Comparison of ENCODE assay signal across 9 cellular contexts in genomic region chr16:89167425-89167941, GRCh38. TPM values are rescaled to one million over a fixed set of nuclear protein-coding genes. Genes with fewer than 3 reads are reported as not detected.
DNase-seq lines count a peak whose midpoint lies in the region; ATAC-seq and TF ChIP-seq lines count a peak whose summit lies in the region.
"Had no signal": no experiment of that assay in that cellular context is flagged by ENCODE, and none has a peak within 500 bp of the region (broad histone marks: within the 10 kb centered on the region; RNA-seq: fewer than 3 reads in every experiment).

No MANE protein-coding gene starts in this region.

- H3K4me3 ChIP-seq in IMR-90 (ENCODE audit: insufficient read depth, low read depth, low read length), result no peak overlapping the region
- no peak overlapping the region for H3K4me3 ChIP-seq in fibroblast of villous mesenchyme (ENCODE audit: low read depth, low read length)
- H3K4me3 ChIP-seq in neutrophil (ENCODE audit: low read depth in 1 of 2, low read length in 1 of 2), result no peak overlapping the region

- H2BK5ac ChIP-seq in IMR-90 (ENCODE audit: low read depth, low read length, poor library complexity, severe bottlenecking), result no peak overlapping the region

- no peak overlapping the region for H3K14ac ChIP-seq in IMR-90 (replicated peaks; ENCODE audit: low read depth, low read length)

- H3K4me1 Mint-ChIP-seq in Calu3 (ENCODE audit: low read depth, unreplicated experiment), result peaks cover 10% of the 10 kb centered on the region
- peaks cover 6% of the 10 kb centered on the region for H3K4me1 Mint-ChIP-seq in activated T-helper 1 cell treated with anti-CD3 and anti-CD28 coated beads, Interleukin-12 subunit alpha, Interleukin-12 subunit beta, Interleukin-2, Interleukin-4 antibody, amounts not matched to agents 30 ng/mL and 10 ng/mL and 1 ng/mL, durations not matched to agents 14 hours and 24 hours and 36 hours (ENCODE audit: low read depth)

- H3K27me3 ChIP-seq in IMR-90 (ENCODE audit: control insufficient read depth, insufficient read depth, low read length) (peaks cover 26% of the 10 kb centered on the region), neutrophil (peaks cover 41% of the 10 kb centered on the region)

- no peaks in the 10 kb centered on the region for H3K79me1 ChIP-seq in IMR-90 (ENCODE audit: low read depth in 1 of 2, low read length in 2 of 2)

- TF ChIP-seq CTCF in Calu3 (IDR thresholded peaks at IDR 0.05; ENCODE audit: unreplicated experiment), result peak; percentile 95
- TF ChIP-seq CTCF in IMR-90 (conservative IDR thresholded peaks at IDR 0.05; ENCODE audit: low read depth, low read length), result peak; percentile 90
- peak; percentile 82 for TF ChIP-seq CTCF in fibroblast of villous mesenchyme (IDR thresholded peaks at IDR 0.05; ENCODE audit: insufficient read depth, low read depth, low read length)
- TF ChIP-seq CTCF in neutrophil (IDR thresholded peaks at IDR 0.05), result peak; percentile 84

- TF ChIP-seq POLR2A in IMR-90 (IDR thresholded peaks at IDR 0.05; ENCODE audit: low read depth, low read length), result no peak

- H2BK15ac ChIP-seq in IMR-90 (ENCODE audit: low read depth, low read length), result no peak overlapping the region

- CTCF ChIA-PET in Calu3 (lab: Charles Lee), result interaction anchor here (0.5 to 1.8 kb wide), 8 partner anchors 49 to 607 kb away, joined by 3 to 11 read pairs (median 4); partner anchors contain the start of genes APRT, GALNS and TRAPPC2L
- CTCF ChIA-PET in IMR-90 (lab: Yijun Ruan, JAX), result interaction anchor here (0.6 to 1.0 kb wide), 2 partner anchors 12 to 416 kb away, joined by 3 read pairs; no protein-coding TSS in a partner anchor

- no peaks in the 10 kb centered on the region for H4K20me1 ChIP-seq in IMR-90 (ENCODE audit: insufficient read depth, low read length)

- H3K9me3 Mint-ChIP-seq in Calu3 (ENCODE audit: low read depth, unreplicated experiment), result no peaks in the 10 kb centered on the region
- no peaks in the 10 kb centered on the region for H3K9me3 Mint-ChIP-seq in activated T-helper 1 cell treated with anti-CD3 and anti-CD28 coated beads, Interleukin-12 subunit alpha, Interleukin-12 subunit beta, Interleukin-2, Interleukin-4 antibody, amounts not matched to agents 30 ng/mL and 10 ng/mL and 1 ng/mL, durations not matched to agents 14 hours and 24 hours and 36 hours

- POLR2A ChIA-PET in IMR-90 (lab: Charles Lee; ENCODE audit: unreplicated experiment), result no interaction called here

- H4K8ac ChIP-seq in IMR-90 (ENCODE audit: low read depth in 2 of 2, low read length in 2 of 2), result peak overlapping the region in 1 of 2 experiments; percentile 19; a peak in 1 of 4 replicates

- no peak overlapping the region for H4K91ac ChIP-seq in IMR-90 (ENCODE audit: insufficient read depth, low read depth, low read length)

- H2BK20ac ChIP-seq in IMR-90 (ENCODE audit: low read depth, low read length), result no peak overlapping the region

- intact Hi-C loops in Calu3 (cut with micrococcal nuclease; ENCODE audit: unreplicated experiment) (no loop called here), IMR-90 (cut with micrococcal nuclease) (loop anchor here (1.0 to 2.0 kb wide), 3 partner anchors 349 to 430 kb away; no protein-coding TSS in a partner anchor)
- intact Hi-C loops in activated T-helper 1 cell treated with anti-CD3 and anti-CD28 coated beads, Interleukin-12 subunit alpha, Interleukin-12 subunit beta, Interleukin-2, Interleukin-4 antibody, amounts not matched to agents 30 ng/mL and 10 ng/mL and 1 ng/mL, durations not matched to agents 14 hours and 24 hours and 36 hours (cut with micrococcal nuclease), result loop anchor here (1.0 to 2.0 kb wide), 5 partner anchors 225 to 430 kb away; partner anchors contain the start of gene TRAPPC2L

- H4K5ac ChIP-seq in IMR-90 (ENCODE audit: low read depth, low read length), result peak overlapping the region; percentile 49; the same call in 1 of the 2 replicates

- peak overlapping the region; percentile 22; the same call in 1 of the 2 replicates for H3K4ac ChIP-seq in IMR-90 (ENCODE audit: low read depth, low read length)

- H3K23ac ChIP-seq in IMR-90 (ENCODE audit: low read depth, low read length), result no peak overlapping the region

- no peak overlapping the region; the same call in 1 of the 2 replicates for H2BK120ac ChIP-seq in IMR-90 (ENCODE audit: low read depth, low read length)

- H3K4me1 ChIP-seq in IMR-90 (ENCODE audit: control insufficient read depth, insufficient read depth, low read length) (peaks cover 5% of the 10 kb centered on the region; the same call in 1 of the 2 replicates), neutrophil (ENCODE audit: control insufficient read depth in 1 of 2, insufficient read depth in 1 of 2, low read depth in 1 of 2, low read length in 1 of 2) (peaks cover 9 to 23% of the 10 kb centered on the region in 2 experiments)

- peaks cover 60% of the 10 kb centered on the region for H3K27me3 Mint-ChIP-seq in Calu3 (ENCODE audit: unreplicated experiment)
- no peaks in the 10 kb centered on the region for H3K27me3 Mint-ChIP-seq in activated T-helper 1 cell treated with anti-CD3 and anti-CD28 coated beads, Interleukin-12 subunit alpha, Interleukin-12 subunit beta, Interleukin-2, Interleukin-4 antibody, amounts not matched to agents 30 ng/mL and 10 ng/mL and 1 ng/mL, durations not matched to agents 14 hours and 24 hours and 36 hours (ENCODE audit: insufficient read depth)
- H3K27me3 Mint-ChIP-seq: activated naive CD8-positive, alpha-beta T cell had no signal

- peak; percentile 94 for TF ChIP-seq RAD21 in IMR-90 (IDR thresholded peaks at IDR 0.05; ENCODE audit: low read length)

- H3K27ac ChIP-seq in IMR-90 (ENCODE audit: insufficient read depth, low read length), result no peak overlapping the region
- H3K27ac ChIP-seq in neutrophil, result no peak overlapping the region
- H3K27ac ChIP-seq in substantia nigra (ENCODE audit: low read depth, low read length, poor library complexity, severe bottlenecking), result no peak overlapping the region

- ATAC-seq in IMR-90 (ENCODE audit: low read depth) (peak; percentile 80), GM19023 (IDR thresholded peaks at IDR 0.05; ENCODE audit: unreplicated experiment) (no peak)

- peaks cover 13% of the 10 kb centered on the region for H3K36me3 Mint-ChIP-seq in Calu3 (ENCODE audit: insufficient read depth, unreplicated experiment)
- H3K36me3 Mint-ChIP-seq in activated T-helper 1 cell treated with anti-CD3 and anti-CD28 coated beads, Interleukin-12 subunit alpha, Interleukin-12 subunit beta, Interleukin-2, Interleukin-4 antibody, amounts not matched to agents 30 ng/mL and 10 ng/mL and 1 ng/mL, durations not matched to agents 14 hours and 24 hours and 36 hours (ENCODE audit: low read depth), result no peaks in the 10 kb centered on the region
- H3K36me3 Mint-ChIP-seq: activated naive CD8-positive, alpha-beta T cell had no signal

- 0% methylated on average over 6 of the region's 18 CpGs; no CpG with 5 or more reads in 1 of the 2 experiments for WGBS in IMR-90 (ENCODE audit: extremely low coverage in 2 of 2, insufficient read length in 1 of 2), 2 experiments

- in situ Hi-C loops in IMR-90 (cut with MboI; ENCODE audit: low sequenced_read_pairs), result loop anchor here (10.0 kb wide), 1 partner anchor 423 kb away; no protein-coding TSS in a partner anchor

- no peaks in the 10 kb centered on the region for H3K9me1 ChIP-seq in IMR-90 (ENCODE audit: insufficient read depth, low read length)

- no peak overlapping the region for H2AK5ac ChIP-seq in IMR-90 (ENCODE audit: low read depth, low read length)

- H3K9ac ChIP-seq in IMR-90 (ENCODE audit: low read depth, low read length), result no peak overlapping the region

- dilution Hi-C loops in IMR-90 (cut with HindIII; ENCODE audit: low sequenced_read_pairs, unreplicated experiment), result no loop called here

- no peak overlapping the region for H3K27ac Mint-ChIP-seq in Calu3 (ENCODE audit: unreplicated experiment)
- no peak overlapping the region for H3K27ac Mint-ChIP-seq in activated T-helper 1 cell treated with anti-CD3 and anti-CD28 coated beads, Interleukin-12 subunit alpha, Interleukin-12 subunit beta, Interleukin-2, Interleukin-4 antibody, amounts not matched to agents 30 ng/mL and 10 ng/mL and 1 ng/mL, durations not matched to agents 14 hours and 24 hours and 36 hours
- H3K27ac Mint-ChIP-seq: activated naive CD8-positive, alpha-beta T cell had no signal

- no peak overlapping the region; the same call in 1 of the 2 replicates for H3K18ac ChIP-seq in IMR-90 (ENCODE audit: low read depth, low read length)

- H3K4me2 ChIP-seq in IMR-90 (ENCODE audit: low read depth, low read length), result peak overlapping the region; percentile 57; the same call in 1 of the 2 replicates

- BruUV-seq in Calu3 (replicated peaks; lab: Mats Ljungman, UMichigan) (no TSS peak), IMR-90 (replicated peaks; lab: Mats Ljungman, UMichigan) (no TSS peak)

- no peak overlapping the region for H3K4me3 Mint-ChIP-seq in Calu3 (ENCODE audit: low read depth, unreplicated experiment)
- H3K4me3 Mint-ChIP-seq in activated T-helper 1 cell treated with anti-CD3 and anti-CD28 coated beads, Interleukin-12 subunit alpha, Interleukin-12 subunit beta, Interleukin-2, Interleukin-4 antibody, amounts not matched to agents 30 ng/mL and 10 ng/mL and 1 ng/mL, durations not matched to agents 14 hours and 24 hours and 36 hours, result no peak overlapping the region
- H3K4me3 Mint-ChIP-seq: activated naive CD8-positive, alpha-beta T cell had no signal

- peak overlapping the region; percentile 90 for H2AK9ac ChIP-seq in IMR-90 (replicated peaks; ENCODE audit: low read depth, low read length, poor library complexity)

- H3K56ac ChIP-seq in IMR-90 (ENCODE audit: extremely low read depth, insufficient read depth, low read length), result no peak overlapping the region

- H3K36me3 ChIP-seq in IMR-90 (ENCODE audit: control insufficient read depth, insufficient read depth, low read length) (no peaks in the 10 kb centered on the region), neutrophil (no peaks in the 10 kb centered on the region)

- peak overlapping the region; percentile 88 for H2AFZ ChIP-seq in IMR-90 (replicated peaks; ENCODE audit: low read length, poor library complexity)

- H3K9me3 ChIP-seq in IMR-90 (ENCODE audit: control insufficient read depth, insufficient read depth, low read length) (no peaks in the 10 kb centered on the region), neutrophil (no peaks in the 10 kb centered on the region)

- DNase-seq in Calu3 (peak; percentile 97), IMR-90 (peak; percentile 59), RPMI7951 (ENCODE audit: low read depth) (peak; percentile 69), fibroblast of villous mesenchyme (ENCODE audit: low read depth) (peak; percentile 71), substantia nigra (lab: John Stamatoyannopoulos, UW) (peak in 45 of 49 donors; percentile 14 to 90 (median 63))
- DNase-seq in activated T-helper 1 cell treated with anti-CD3 and anti-CD28 coated beads, Interleukin-12 subunit alpha, Interleukin-12 subunit beta, Interleukin-2, Interleukin-4 antibody, amounts not matched to agents 30 ng/mL and 10 ng/mL and 1 ng/mL, durations not matched to agents 14 hours and 24 hours and 36 hours (ENCODE audit: low spot score), result peak; percentile 76

RNA-seq across cellular contexts. Expression of gene CDH15, which starts 4.1 kb away (rescaled TPM):
- total RNA-seq in Calu3 (2022) (not detected in 2 replicates), IMR-90 (2012; rRNA removed) (0.18 and 0.28 TPM in 2 replicates), fibroblast of villous mesenchyme (under 0.01 and 0.32 TPM in 2 replicates)
- polyA plus RNA-seq in IMR-90 (2012; rRNA removed), result 0.62 and 0.65 TPM in 2 replicates
- polyA plus RNA-seq in IMR-90 (2012; cell fraction: cytosol; rRNA removed), result 0.74 and 0.78 TPM in 2 replicates
- 0.42 and 0.99 TPM in 2 replicates for polyA plus RNA-seq in IMR-90 (2012; cell fraction: nucleus; rRNA removed; ENCODE audit: low replicate concordance)
- 0.36 and 0.59 TPM in 2 replicates for total RNA-seq in RPMI7951 (2014; rRNA removed; shearing (Covaris generic))
- total RNA-seq in activated T-helper 1 cell treated with anti-CD3 and anti-CD28 coated beads, Interleukin-12 subunit alpha, Interleukin-12 subunit beta, Interleukin-2, Interleukin-4 antibody, amounts not matched to agents 30 ng/mL and 10 ng/mL and 1 ng/mL, durations not matched to agents 14 hours and 24 hours and 36 hours, result not detected in 2 replicates

RNA-seq across cellular contexts. Expression of gene SLC22A31, which starts 32.9 kb away (rescaled TPM):
- total RNA-seq in Calu3 (2022) (0.52 and 2.0 TPM in 2 replicates), IMR-90 (2012; rRNA removed) (0.18 and 0.56 TPM in 2 replicates), fibroblast of villous mesenchyme (under 0.01 TPM in 1 of 2 replicates, not detected in the other)
- 5.0 and 5.5 TPM in 2 replicates for polyA plus RNA-seq in IMR-90 (2012; rRNA removed)
- 2.8 and 4.2 TPM in 2 replicates for polyA plus RNA-seq in IMR-90 (2012; cell fraction: cytosol; rRNA removed)
- polyA plus RNA-seq in IMR-90 (2012; cell fraction: nucleus; rRNA removed; ENCODE audit: low replicate concordance), result 48.5 and 137 TPM in 2 replicates
- total RNA-seq in RPMI7951 (2014; rRNA removed; shearing (Covaris generic)), result 0.12 TPM in 1 of 2 replicates, not detected in the other
- 1.3 and 2.6 TPM in 2 replicates for total RNA-seq in activated T-helper 1 cell treated with anti-CD3 and anti-CD28 coated beads, Interleukin-12 subunit alpha, Interleukin-12 subunit beta, Interleukin-2, Interleukin-4 antibody, amounts not matched to agents 30 ng/mL and 10 ng/mL and 1 ng/mL, durations not matched to agents 14 hours and 24 hours and 36 hours

RNA-seq across cellular contexts. Expression of gene ZNF778, which starts 50.0 kb away (rescaled TPM):
- total RNA-seq in Calu3 (2022) (15.3 and 16.6 TPM in 2 replicates), IMR-90 (2012; rRNA removed) (8.3 and 9.9 TPM in 2 replicates), fibroblast of villous mesenchyme (8.7 and 16.4 TPM in 2 replicates)
- polyA plus RNA-seq in IMR-90 (2012; rRNA removed), result 4.1 and 5.6 TPM in 2 replicates
- polyA plus RNA-seq in IMR-90 (2012; cell fraction: cytosol; rRNA removed), result 1.6 and 2.1 TPM in 2 replicates
- polyA plus RNA-seq in IMR-90 (2012; cell fraction: nucleus; rRNA removed; ENCODE audit: low replicate concordance), result 10.5 and 11.8 TPM in 2 replicates
- 8.1 and 9.9 TPM in 2 replicates for total RNA-seq in RPMI7951 (2014; rRNA removed; shearing (Covaris generic))
- total RNA-seq in activated T-helper 1 cell treated with anti-CD3 and anti-CD28 coated beads, Interleukin-12 subunit alpha, Interleukin-12 subunit beta, Interleukin-2, Interleukin-4 antibody, amounts not matched to agents 30 ng/mL and 10 ng/mL and 1 ng/mL, durations not matched to agents 14 hours and 24 hours and 36 hours, result 8.1 and 9.5 TPM in 2 replicates
